In the genomic region with DNA sequence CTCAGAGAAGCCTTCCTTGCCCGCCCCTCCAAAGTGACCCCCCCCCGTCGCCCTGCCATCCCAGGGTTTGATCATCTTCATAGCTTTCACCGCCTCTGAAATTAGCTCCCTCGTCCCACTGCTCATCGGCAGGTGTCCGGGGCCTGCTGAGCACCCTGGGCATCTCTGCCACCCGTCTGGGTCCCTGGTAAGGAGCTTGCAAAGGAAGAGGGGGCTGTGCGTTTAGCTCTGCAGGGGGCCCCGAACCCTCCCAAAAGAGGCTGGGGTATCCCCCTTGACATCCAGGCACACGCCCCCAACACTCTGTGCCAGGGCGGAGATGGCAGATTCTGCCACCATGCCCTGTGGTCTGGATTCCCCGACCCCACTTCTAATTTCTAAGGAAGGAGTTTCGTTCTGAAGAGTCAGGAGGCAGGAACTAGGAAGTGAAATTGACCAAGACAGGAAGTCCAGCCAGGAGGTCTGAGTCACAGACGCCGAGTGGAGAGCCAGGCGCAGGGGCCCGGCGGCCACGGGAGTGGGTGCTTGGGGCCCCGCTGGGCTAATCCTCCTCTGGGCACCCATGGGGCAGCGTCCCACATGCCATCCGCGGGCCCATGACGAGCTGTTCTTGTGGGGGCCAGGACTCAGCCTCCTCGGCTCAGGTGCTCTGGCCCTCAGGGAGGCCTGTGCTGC, we compare ENCODE assay signal across 8 cellular contexts.
DNase-seq lines count a peak whose midpoint lies in the region; ATAC-seq, FAIRE-seq and TF ChIP-seq lines count a peak whose summit lies in the region.

No MANE protein-coding gene starts in this region.

- H3K4me3 ChIP-seq in GM12864 (ENCODE audit: low read depth, low read length), result peak overlapping the region; percentile 9
- H3K4me3 ChIP-seq in spleen, result peak overlapping the region in 5 of 8 donors; percentile 10 to 57 (median 32)

- no peaks in the 10 kb centered on the region for H3K27me3 Mint-ChIP-seq in T-helper 17 cell

- peaks cover 28% of the 10 kb centered on the region for H3K4me1 Mint-ChIP-seq in T-helper 17 cell

- TF ChIP-seq CTCF in GM12864 (IDR thresholded peaks at IDR 0.05; ENCODE audit: low read depth, low read length, missing control alignments) (no peak), spleen (IDR thresholded peaks at IDR 0.05 in 8 of 11, conservative IDR thresholded peaks at IDR 0.05 in 3 of 11) (no peak)

- H3K36me3 ChIP-seq in spleen, result peaks cover 0 to 39% (median 22%) of the 10 kb centered on the region in 6 donors

- no peak overlapping the region for H3K27ac Mint-ChIP-seq in T-helper 17 cell

- peaks cover 48 to 98% (median 89%) of the 10 kb centered on the region in 6 donors for H3K4me1 ChIP-seq in spleen

- FAIRE-seq in frontal cortex (lab: Jason Lieb, UNC), result no peak

- H3K9me3 ChIP-seq in T-helper 17 cell (ENCODE audit: control insufficient read depth, low read length, poor library complexity, severe bottlenecking) (no peaks in the 10 kb centered on the region), spleen (no peaks in the 10 kb centered on the region)

- DNase-seq in GM12864 (ENCODE audit: low read depth) (peak; percentile 15), T-helper 17 cell (no peak), Right ventricle myocardium inferior (ENCODE audit: missing footprints) (peak; percentile 89), spleen (peak; percentile 88), SK-N-DZ (ENCODE audit: low spot score) (no peak), frontal cortex (ENCODE audit: low spot score in 2 of 2) (no peak)

- intact Hi-C loops in Right ventricle myocardium inferior (cut with DNase I), result no loop called here
- intact Hi-C loops in spleen (cut with DNase I; ENCODE audit: low total_unique reads), result no loop called here

- ATAC-seq in HG03066 (IDR thresholded peaks at IDR 0.05; ENCODE audit: low read depth, unreplicated experiment) (peak; percentile 32), T-helper 17 cell (no peak), Right ventricle myocardium inferior (no peak), HG03108 (IDR thresholded peaks at IDR 0.05; ENCODE audit: unreplicated experiment) (no peak)

- no peaks in the 10 kb centered on the region for H3K27me3 ChIP-seq in spleen (replicated peaks in 1 of 7)

- peak overlapping the region; percentile 87 for H3K4me3 Mint-ChIP-seq in T-helper 17 cell

- H3K27ac ChIP-seq in spleen, result peak overlapping the region; percentile 57 to 93 (median 80)

- peaks cover 2% of the 10 kb centered on the region for H3K36me3 Mint-ChIP-seq in T-helper 17 cell (ENCODE audit: low read depth)

- WGBS in spleen, 5 donors, result 44 to 55% (median 54%) methylated on average over 19 to 26 of the region's 26 CpGs

- no peak for TF ChIP-seq POLR2A in spleen (IDR thresholded peaks at IDR 0.05)

Comparison
In these comparisons a context has a peak if more than half of its experiments do, and no peak if none do; other contexts are left out.
1. DNase-seq: peak in GM12864 (single experiment), Right ventricle myocardium inferior (single experiment) and spleen (single experiment); none in T-helper 17 cell (0 of 3), SK-N-DZ (single experiment) and frontal cortex (0 of 2).